18 cellular contexts compared by ENCODE assay signal in genomic region chr1:149933208-149933607, GRCh38. TPM values are rescaled to one million over a fixed set of nuclear protein-coding genes. Genes with fewer than 3 reads are reported as not detected.
DNase-seq lines count a peak whose midpoint lies in the region; ATAC-seq, FAIRE-seq and TF ChIP-seq lines count a peak whose summit lies in the region.
"Had no signal": no experiment of that assay in that cellular context is flagged by ENCODE, and none has a peak within 500 bp of the region (broad histone marks: within the 10 kb centered on the region; RNA-seq: fewer than 3 reads in every experiment).

No MANE protein-coding gene starts in this region.

- no peaks in the 10 kb centered on the region for H4K20me1 ChIP-seq in K562 (replicated peaks; ENCODE audit: control insufficient read depth, insufficient read depth, low read length)
- H4K20me1 ChIP-seq: BLaER1 treated with 17β-estradiol and CSF1 and Interleukin-3, amounts not matched to agents 10 nM and 100 nM had no signal

- no peaks in the 10 kb centered on the region for H3K9me3 Mint-ChIP-seq in activated T-helper 17 cell treated with anti-CD3 and anti-CD28 coated beads, Interleukin-2, amount 50 U/mL, for 72 hours
- H3K9me3 Mint-ChIP-seq in neural crest cell (no peaks in the 10 kb centered on the region), type B pancreatic cell (no peaks in the 10 kb centered on the region)
- H3K9me3 Mint-ChIP-seq: CD8-positive, alpha-beta T cell; GM23338 had no signal

- H3K36me3 Mint-ChIP-seq in activated T-helper 17 cell treated with anti-CD3 and anti-CD28 coated beads, Interleukin-2, amount 50 U/mL, for 72 hours (ENCODE audit: low read depth): no peaks in the 10 kb centered on the region
- H3K36me3 Mint-ChIP-seq in neural crest cell (ENCODE audit: low read depth) (no peaks in the 10 kb centered on the region), type B pancreatic cell (peaks cover 25% of the 10 kb centered on the region)
- H3K36me3 Mint-ChIP-seq: CD8-positive, alpha-beta T cell had no signal

- H3K4me1 ChIP-seq in K562 (replicated peaks in 1 of 2; ENCODE audit: control insufficient read depth in 2 of 2, insufficient read depth in 2 of 2, low read length in 2 of 2): peaks cover 26 to 36% of the 10 kb centered on the region in 2 experiments

- DNase-seq in K562 (ENCODE audit: extremely low read depth in 1 of 4, low spot score in 3 of 4) (no peak), neural crest cell (ENCODE audit: low read depth, low spot score) (no peak), type B pancreatic cell (ENCODE audit: extremely low spot score, unreplicated experiment) (no peak), sciatic nerve (ENCODE audit: low spot score) (no peak)
- DNase-seq: Calu3; CD8-positive, alpha-beta T cell; DMS79 treated with DMSO at 0.1 percent for 48 hours; GF-D8; HCEC 1CT; IMR-90 had no signal

- CTCF ChIA-PET in K562 (lab: Yijun Ruan, JAX; ENCODE audit: low intra/inter-chr PET ratio): no interaction called here

- no peak for FAIRE-seq in K562 (lab: Jason Lieb, UNC)
- FAIRE-seq: GM12878, H54 had no signal

- H3K36me3 ChIP-seq in K562 (ENCODE audit: control insufficient read depth, insufficient read depth, low read length): no peaks in the 10 kb centered on the region
- H3K36me3 ChIP-seq: BLaER1 treated with 17β-estradiol and CSF1 and Interleukin-3, amounts not matched to agents 10 nM and 100 nM had no signal

- peak overlapping the region; percentile 23 for H3K27ac Mint-ChIP-seq in activated T-helper 17 cell treated with anti-CD3 and anti-CD28 coated beads, Interleukin-2, amount 50 U/mL, for 72 hours
- no peak overlapping the region for H3K27ac Mint-ChIP-seq in neural crest cell (ENCODE audit: unreplicated experiment)
- no peak overlapping the region for H3K27ac Mint-ChIP-seq in type B pancreatic cell
- H3K27ac Mint-ChIP-seq: B cell; CD8-positive, alpha-beta T cell; GM23338 had no signal

- peaks cover under 1% of the 10 kb centered on the region; the same call in 2 of the 3 replicates for H3K79me2 ChIP-seq in K562 (ENCODE audit: control insufficient read depth, insufficient read depth, low read length)

- no peak for TF ChIP-seq POLR2A in K562 (conservative IDR thresholded peaks at IDR 0.05)

- no peaks in the 10 kb centered on the region for H3K9me3 ChIP-seq in K562 (replicated peaks; ENCODE audit: control insufficient read depth, insufficient read depth, low read depth, low read length)
- H3K9me3 ChIP-seq: BLaER1 treated with 17β-estradiol and CSF1 and Interleukin-3, amounts not matched to agents 10 nM and 100 nM had no signal

- H2AFZ ChIP-seq in K562 (ENCODE audit: low read depth, low read length): no peak overlapping the region
- H2AFZ ChIP-seq: GM23338 had no signal

- intact Hi-C loops in K562 (cut with micrococcal nuclease) (no loop called here), sciatic nerve (cut with DNase I) (no loop called here)

- no peaks in the 10 kb centered on the region for H3K9me1 ChIP-seq in K562 (ENCODE audit: control insufficient read depth, insufficient read depth, low read length)

- POLR2A ChIA-PET in K562 (lab: Yijun Ruan, JAX): interaction anchor here (0.5 to 1.8 kb wide), 3 partner anchors 15 to 47 kb away, joined by 3 to 13 read pairs (median 10); a partner anchor contains a TSS

- no peak overlapping the region for H3K4me3 ChIP-seq in K562
- H3K4me3 ChIP-seq: BLaER1 treated with 17β-estradiol and CSF1 and Interleukin-3, amounts not matched to agents 10 nM and 100 nM; GM12878; GM23338 had no signal

- H3K27me3 ChIP-seq in K562 (ENCODE audit: control insufficient read depth in 2 of 2, insufficient read depth in 2 of 2, low read length in 2 of 2): no peaks in the 10 kb centered on the region
- H3K27me3 ChIP-seq: BLaER1 treated with 17β-estradiol and CSF1 and Interleukin-3, amounts not matched to agents 10 nM and 100 nM had no signal

- BruUV-seq in K562 (replicated peaks; lab: Mats Ljungman, UMichigan): no TSS peak

- no peak overlapping the region for H3K4me2 ChIP-seq in K562 (ENCODE audit: insufficient read depth, low read length)
- H3K4me2 ChIP-seq: GM23338 had no signal

- no peak for ATAC-seq in activated T-helper 17 cell treated with anti-CD3 and anti-CD28 coated beads, Interleukin-2, amount 50 U/mL, for 72 hours (replicated peaks)
- ATAC-seq in K562 (no peak), sciatic nerve (no peak), GM21423 (IDR thresholded peaks at IDR 0.05; ENCODE audit: unreplicated experiment) (no peak)
- ATAC-seq: CD8-positive, alpha-beta T cell; GM12878; GM23338 had no signal

- no peak overlapping the region for H3K9ac ChIP-seq in K562 (ENCODE audit: insufficient read depth in 1 of 2, low read depth in 2 of 2, low read length in 2 of 2)
- H3K9ac ChIP-seq: BLaER1 treated with 17β-estradiol and CSF1 and Interleukin-3, amounts not matched to agents 10 nM and 100 nM had no signal

- H3K27ac ChIP-seq in K562 (ENCODE audit: extremely low read depth, low read depth, low read length): no peak overlapping the region
- H3K27ac ChIP-seq: HL-60 had no signal

- no peak for TF ChIP-seq EP300 in K562 (IDR thresholded peaks at IDR 0.05; ENCODE audit: low read length)

- H3K4me1 Mint-ChIP-seq in activated T-helper 17 cell treated with anti-CD3 and anti-CD28 coated beads, Interleukin-2, amount 50 U/mL, for 72 hours: peaks cover 33% of the 10 kb centered on the region
- H3K4me1 Mint-ChIP-seq in neural crest cell: peaks cover 33% of the 10 kb centered on the region
- H3K4me1 Mint-ChIP-seq in type B pancreatic cell (ENCODE audit: unreplicated experiment): peaks cover 29% of the 10 kb centered on the region

- no peak for TF ChIP-seq CTCF in K562 (IDR thresholded peaks at IDR 0.05 in 2 of 3, conservative IDR thresholded peaks at IDR 0.05 in 1 of 3; ENCODE audit: insufficient read depth in 2 of 3, low read depth in 1 of 3, low read length in 3 of 3)
- TF ChIP-seq CTCF in neural crest cell (conservative IDR thresholded peaks at IDR 0.05): no peak
- no peak for TF ChIP-seq CTCF in type B pancreatic cell (conservative IDR thresholded peaks at IDR 0.05)

- no peak for TF ChIP-seq RAD21 in K562 (CRISPR knock-in tag; conservative IDR thresholded peaks at IDR 0.05 in 1 of 2, IDR thresholded peaks at IDR 0.05 in 1 of 2)

- in situ Hi-C loops in K562 (cut with MboI): no loop called here

- 90% methylated on average over 3 of the region's 4 CpGs for WGBS in K562 (ENCODE audit: insufficient coverage, low coverage, missing lambda C conversion rate)

- no peak overlapping the region for H3K4me3 Mint-ChIP-seq in activated T-helper 17 cell treated with anti-CD3 and anti-CD28 coated beads, Interleukin-2, amount 50 U/mL, for 72 hours
- H3K4me3 Mint-ChIP-seq in neural crest cell (peak overlapping the region; percentile 18), type B pancreatic cell (peak overlapping the region; percentile 13)
- H3K4me3 Mint-ChIP-seq: B cell; CD8-positive, alpha-beta T cell; GM23338 had no signal

- H3K27me3 Mint-ChIP-seq in activated T-helper 17 cell treated with anti-CD3 and anti-CD28 coated beads, Interleukin-2, amount 50 U/mL, for 72 hours: peaks cover 8% of the 10 kb centered on the region
- H3K27me3 Mint-ChIP-seq in neural crest cell (ENCODE audit: low read depth) (no peaks in the 10 kb centered on the region), type B pancreatic cell (no peaks in the 10 kb centered on the region)

RNA-seq across cellular contexts. Expression of gene MTMR11, which starts 3.5 kb away (rescaled TPM):
- total RNA-seq in activated T-helper 17 cell treated with anti-CD3 and anti-CD28 coated beads, Interleukin-2, amount 50 U/mL, for 72 hours: 1 to 10 TPM; 3.0 to 7.9 TPM
- 9.3 and 16.8 TPM in 2 replicates for total RNA-seq in K562 (2011; cell fraction: chromatin; rRNA removed; ENCODE audit: low replicate concordance)
- 6.4 and 6.7 TPM in 2 replicates for total RNA-seq in K562 (2011; cell fraction: nucleolus; rRNA removed)
- total RNA-seq in K562 (2011; cell fraction: nucleoplasm; rRNA removed): 7.7 and 8.3 TPM in 2 replicates
- total RNA-seq in K562 (2014; rRNA removed): 0.09 and 0.53 TPM in 2 replicates
- 0.38 and 0.51 TPM in 2 replicates for total RNA-seq in K562 (2014; rRNA removed; fragmentation: Illumina TruSeq; extraction: Trizol)
- total RNA-seq in K562 (2015; rRNA removed; fragmentation: Illumina TruSeq; extraction: Trizol): 0.38 and 0.40 TPM in 2 replicates
- total RNA-seq in K562 (2021): 0.56 and 1.3 TPM in 2 replicates
- polyA plus RNA-seq in K562 (2011; rRNA removed): 1.6 and 1.8 TPM in 2 replicates
- 1.3 and 2.3 TPM in 2 replicates for polyA plus RNA-seq in K562 (2011; cell fraction: cytosol; rRNA removed)
- 12.2 and 13.9 TPM in 2 replicates for polyA plus RNA-seq in K562 (2011; cell fraction: nucleus; rRNA removed)
- 0.74 and 1.2 TPM in 2 replicates for polyA plus RNA-seq in K562 (2012)
- polyA plus RNA-seq in K562 (2014; fragmentation: Illumina TruSeq; extraction: Trizol): 0.73 and 0.76 TPM in 2 replicates
- under 1 TPM; 0.34 to 0.45 TPM for polyA plus RNA-seq in K562 (2014; fragmentation: Nextera tagmentation; extraction: Ambion mirVana)
- 0.60 and 1.0 TPM in 2 replicates for polyA plus RNA-seq in K562 (2014; rRNA removed)
- polyA minus RNA-seq in K562 (2011; rRNA and poly(A)+ RNA removed): 0.96 and 1.8 TPM in 2 replicates
- 1.1 TPM in 1 of 2 replicates, not detected in the other for polyA minus RNA-seq in K562 (2011; cell fraction: cytosol; rRNA and poly(A)+ RNA removed)
- 3.4 and 3.6 TPM in 2 replicates for polyA minus RNA-seq in K562 (2011; cell fraction: nucleus; rRNA and poly(A)+ RNA removed)
- total RNA-seq in neural crest cell: 4.5 and 6.3 TPM in 2 replicates
- 21.0 and 33.1 TPM in 2 replicates for total RNA-seq in type B pancreatic cell (ENCODE audit: low replicate concordance)
- total RNA-seq in sciatic nerve: 16.4 TPM
- total RNA-seq: B cell had no signal

RNA-seq across cellular contexts. Expression of gene SF3B4, which starts 5.6 kb away (rescaled TPM):
- 10 to 100 TPM; 45.8 to 90.6 TPM for total RNA-seq in activated T-helper 17 cell treated with anti-CD3 and anti-CD28 coated beads, Interleukin-2, amount 50 U/mL, for 72 hours
- 36.8 and 50.0 TPM in 2 replicates for total RNA-seq in K562 (2011; cell fraction: chromatin; rRNA removed; ENCODE audit: low replicate concordance)
- 22.8 and 30.1 TPM in 2 replicates for total RNA-seq in K562 (2011; cell fraction: nucleolus; rRNA removed)
- 21.9 and 22.2 TPM in 2 replicates for total RNA-seq in K562 (2011; cell fraction: nucleoplasm; rRNA removed)
- total RNA-seq in K562 (2014; rRNA removed) (11.0 and 13.0 TPM in 2 replicates), K562 (2014; rRNA removed; fragmentation: Illumina TruSeq; extraction: Trizol) (28.2 and 28.4 TPM in 2 replicates), K562 (2015; rRNA removed; fragmentation: Illumina TruSeq; extraction: Trizol) (30.0 and 31.3 TPM in 2 replicates), K562 (2021) (78.5 and 87.1 TPM in 2 replicates), neural crest cell (90.9 and 95.3 TPM in 2 replicates), type B pancreatic cell (ENCODE audit: low replicate concordance) (60.8 and 72.2 TPM in 2 replicates), sciatic nerve (32.7 TPM)
- polyA plus RNA-seq in K562 (2011; rRNA removed) (18.1 and 33.3 TPM in 2 replicates), K562 (2014; fragmentation: Illumina TruSeq; extraction: Trizol) (88.0 and 101 TPM in 2 replicates), K562 (2014; fragmentation: Nextera tagmentation; extraction: Ambion mirVana) (1 to 10 TPM; 3.0 to 8.3 TPM), K562 (2014; rRNA removed) (22.8 and 26.1 TPM in 2 replicates)
- 20.3 and 35.8 TPM in 2 replicates for polyA plus RNA-seq in K562 (2011; cell fraction: cytosol; rRNA removed)
- 21.9 and 25.6 TPM in 2 replicates for polyA plus RNA-seq in K562 (2011; cell fraction: nucleus; rRNA removed)
- polyA plus RNA-seq in K562 (2012): 62.3 and 73.0 TPM in 2 replicates
- polyA minus RNA-seq in K562 (2011; rRNA and poly(A)+ RNA removed): 25.2 and 30.7 TPM in 2 replicates
- polyA minus RNA-seq in K562 (2011; cell fraction: cytosol; rRNA and poly(A)+ RNA removed): 22.9 and 35.8 TPM in 2 replicates
- 15.2 and 21.9 TPM in 2 replicates for polyA minus RNA-seq in K562 (2011; cell fraction: nucleus; rRNA and poly(A)+ RNA removed)

RNA-seq across cellular contexts. Expression of gene SV2A, which starts 15.6 kb away (rescaled TPM):
- total RNA-seq in activated T-helper 17 cell treated with anti-CD3 and anti-CD28 coated beads, Interleukin-2, amount 50 U/mL, for 72 hours: 1 to 10 TPM; 5.8 to 7.5 TPM
- total RNA-seq in K562 (2011; cell fraction: chromatin; rRNA removed; ENCODE audit: low replicate concordance): 0.56 and 0.58 TPM in 2 replicates
- total RNA-seq in K562 (2011; cell fraction: nucleolus; rRNA removed): 0.33 and 0.53 TPM in 2 replicates
- 0.46 and 0.51 TPM in 2 replicates for total RNA-seq in K562 (2011; cell fraction: nucleoplasm; rRNA removed)
- total RNA-seq in K562 (2014; rRNA removed) (0.08 and 0.09 TPM in 2 replicates), K562 (2014; rRNA removed; fragmentation: Illumina TruSeq; extraction: Trizol) (0.06 and 0.11 TPM in 2 replicates), K562 (2015; rRNA removed; fragmentation: Illumina TruSeq; extraction: Trizol) (0.04 and 0.07 TPM in 2 replicates), K562 (2021) (0.20 and 0.22 TPM in 2 replicates), neural crest cell (48.4 and 49.5 TPM in 2 replicates), type B pancreatic cell (ENCODE audit: low replicate concordance) (5.4 and 16.2 TPM in 2 replicates), sciatic nerve (1.7 TPM)
- polyA plus RNA-seq in K562 (2011; rRNA removed) (0.12 and 0.14 TPM in 2 replicates), K562 (2014; fragmentation: Illumina TruSeq; extraction: Trizol) (0.10 and 0.30 TPM in 2 replicates), K562 (2014; fragmentation: Nextera tagmentation; extraction: Ambion mirVana) (under 1 TPM in 1 of 2 experiments, not detected in 1; 0.10 TPM), K562 (2014; rRNA removed) (0.16 and 0.20 TPM in 2 replicates)
- 0.12 and 0.25 TPM in 2 replicates for polyA plus RNA-seq in K562 (2011; cell fraction: cytosol; rRNA removed)
- polyA plus RNA-seq in K562 (2011; cell fraction: nucleus; rRNA removed): 0.31 TPM in 2 replicates
- 0.18 and 0.30 TPM in 2 replicates for polyA plus RNA-seq in K562 (2012)
- 0.07 and 0.15 TPM in 2 replicates for polyA minus RNA-seq in K562 (2011; rRNA and poly(A)+ RNA removed)
- not detected in 2 replicates for polyA minus RNA-seq in K562 (2011; cell fraction: cytosol; rRNA and poly(A)+ RNA removed)
- polyA minus RNA-seq in K562 (2011; cell fraction: nucleus; rRNA and poly(A)+ RNA removed): 0.11 and 0.13 TPM in 2 replicates

RNA-seq across cellular contexts. Expression of gene BOLA1, which starts 33.8 kb away (rescaled TPM):
- 10 to 100 TPM; 23.1 to 26.7 TPM for total RNA-seq in activated T-helper 17 cell treated with anti-CD3 and anti-CD28 coated beads, Interleukin-2, amount 50 U/mL, for 72 hours
- 0.72 and 1.8 TPM in 2 replicates for total RNA-seq in K562 (2011; cell fraction: chromatin; rRNA removed; ENCODE audit: low replicate concordance)
- 1.3 and 1.7 TPM in 2 replicates for total RNA-seq in K562 (2011; cell fraction: nucleolus; rRNA removed)
- total RNA-seq in K562 (2011; cell fraction: nucleoplasm; rRNA removed): 2.4 and 2.7 TPM in 2 replicates
- total RNA-seq in K562 (2014; rRNA removed) (0.18 and 0.53 TPM in 2 replicates), K562 (2014; rRNA removed; fragmentation: Illumina TruSeq; extraction: Trizol) (0.58 and 1.4 TPM in 2 replicates), K562 (2015; rRNA removed; fragmentation: Illumina TruSeq; extraction: Trizol) (0.19 and 0.40 TPM in 2 replicates), K562 (2021) (0.76 and 0.82 TPM in 2 replicates), neural crest cell (10.1 TPM in 2 replicates), type B pancreatic cell (ENCODE audit: low replicate concordance) (15.6 and 20.1 TPM in 2 replicates), sciatic nerve (13.7 TPM)
- polyA plus RNA-seq in K562 (2011; rRNA removed) (0.28 and 0.42 TPM in 2 replicates), K562 (2014; fragmentation: Illumina TruSeq; extraction: Trizol) (0.18 TPM in 1 of 2 replicates, not detected in the other), K562 (2014; fragmentation: Nextera tagmentation; extraction: Ambion mirVana) (not detected), K562 (2014; rRNA removed) (0.43 and 1.2 TPM in 2 replicates)
- polyA plus RNA-seq in K562 (2011; cell fraction: cytosol; rRNA removed): 0.24 and 0.46 TPM in 2 replicates
- polyA plus RNA-seq in K562 (2011; cell fraction: nucleus; rRNA removed): 1.7 and 2.6 TPM in 2 replicates
- 0.14 and 0.24 TPM in 2 replicates for polyA plus RNA-seq in K562 (2012)
- polyA minus RNA-seq in K562 (2011; rRNA and poly(A)+ RNA removed): 0.21 TPM in 1 of 2 replicates, not detected in the other
- not detected in 2 replicates for polyA minus RNA-seq in K562 (2011; cell fraction: cytosol; rRNA and poly(A)+ RNA removed)
- polyA minus RNA-seq in K562 (2011; cell fraction: nucleus; rRNA and poly(A)+ RNA removed): 0.67 and 1.4 TPM in 2 replicates
